2 cellular contexts compared by ENCODE assay signal in genomic region chr13:29568731-29569130, GRCh38.
TF ChIP-seq lines count a peak whose summit lies in the region.

No MANE protein-coding gene starts in this region.

TF ChIP-seq in GM23338, 12 proteins besides CTCF, POLR2A, EP300 and RAD21:
- TF ChIP-seq EZH2 (IDR thresholded peaks at IDR 0.05; ENCODE audit: low read depth, unreplicated experiment): no peak
- TF ChIP-seq JUNB (IDR thresholded peaks at IDR 0.05; ENCODE audit: unreplicated experiment): no peak
- no peak for TF ChIP-seq CREB1 (CRISPR knock-in tag; IDR thresholded peaks at IDR 0.05; ENCODE audit: low read depth)
- TF ChIP-seq STAT1 (IDR thresholded peaks at IDR 0.05; ENCODE audit: unreplicated experiment): no peak
- no peak for TF ChIP-seq ZNF331 (CRISPR knock-in tag; IDR thresholded peaks at IDR 0.05; ENCODE audit: low read depth)
- TF ChIP-seq, protein P1, sequence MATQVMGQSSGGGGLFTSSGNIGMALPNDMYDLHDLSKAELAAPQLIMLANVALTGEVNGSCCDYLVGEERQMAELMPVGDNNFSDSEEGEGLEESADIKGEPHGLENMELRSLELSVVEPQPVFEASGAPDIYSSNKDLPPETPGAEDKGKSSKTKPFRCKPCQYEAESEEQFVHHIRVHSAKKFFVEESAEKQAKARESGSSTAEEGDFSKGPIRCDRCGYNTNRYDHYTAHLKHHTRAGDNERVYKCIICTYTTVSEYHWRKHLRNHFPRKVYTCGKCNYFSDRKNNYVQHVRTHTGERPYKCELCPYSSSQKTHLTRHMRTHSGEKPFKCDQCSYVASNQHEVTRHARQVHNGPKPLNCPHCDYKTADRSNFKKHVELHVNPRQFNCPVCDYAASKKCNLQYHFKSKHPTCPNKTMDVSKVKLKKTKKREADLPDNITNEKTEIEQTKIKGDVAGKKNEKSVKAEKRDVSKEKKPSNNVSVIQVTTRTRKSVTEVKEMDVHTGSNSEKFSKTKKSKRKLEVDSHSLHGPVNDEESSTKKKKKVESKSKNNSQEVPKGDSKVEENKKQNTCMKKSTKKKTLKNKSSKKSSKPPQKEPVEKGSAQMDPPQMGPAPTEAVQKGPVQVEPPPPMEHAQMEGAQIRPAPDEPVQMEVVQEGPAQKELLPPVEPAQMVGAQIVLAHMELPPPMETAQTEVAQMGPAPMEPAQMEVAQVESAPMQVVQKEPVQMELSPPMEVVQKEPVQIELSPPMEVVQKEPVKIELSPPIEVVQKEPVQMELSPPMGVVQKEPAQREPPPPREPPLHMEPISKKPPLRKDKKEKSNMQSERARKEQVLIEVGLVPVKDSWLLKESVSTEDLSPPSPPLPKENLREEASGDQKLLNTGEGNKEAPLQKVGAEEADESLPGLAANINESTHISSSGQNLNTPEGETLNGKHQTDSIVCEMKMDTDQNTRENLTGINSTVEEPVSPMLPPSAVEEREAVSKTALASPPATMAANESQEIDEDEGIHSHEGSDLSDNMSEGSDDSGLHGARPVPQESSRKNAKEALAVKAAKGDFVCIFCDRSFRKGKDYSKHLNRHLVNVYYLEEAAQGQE (IDR thresholded peaks at IDR 0.05; ENCODE audit: unreplicated experiment): no peak
- TF ChIP-seq POLR2AphosphoS5 (IDR thresholded peaks at IDR 0.05; ENCODE audit: low read depth): no peak
TF ChIP-seq in GM23338: peak in this region for 0.

TF ChIP-seq in H1, 55 proteins besides CTCF, POLR2A, EP300 and RAD21:
- TF ChIP-seq BRCA1 (IDR thresholded peaks at IDR 0.05; ENCODE audit: low read depth, low read length) (no peak), JUND (IDR thresholded peaks at IDR 0.05; ENCODE audit: low read length) (no peak), ASH2L (IDR thresholded peaks at IDR 0.05; ENCODE audit: low read length) (no peak)
